In genomic region chr18:65017372-65017760, GRCh38 we compare ENCODE assay signal across 31 cellular contexts.
"Had no signal": no experiment of that assay in that cellular context is flagged by ENCODE, and none has a peak within 500 bp of the region (broad histone marks: within the 10 kb centered on the region; RNA-seq: fewer than 3 reads in every experiment).

No MANE protein-coding gene starts in this region.

- DNase-seq: activated CD4-positive, alpha-beta memory T cell treated with anti-CD3 and anti-CD28 coated beads, Interleukin-2, amount 10 ng/mL, durations not matched to agents 7 days and 5 days; activated CD4-positive, alpha-beta T cell treated with anti-CD3 and anti-CD28 coated beads for 1 hour; activated CD4-positive, alpha-beta T cell treated with anti-CD3 and anti-CD28 coated beads for 48 hours; activated CD4-positive, CD25-positive, alpha-beta regulatory T cell; activated effector memory CD4-positive, alpha-beta T cell treated with anti-CD3 and anti-CD28 coated beads, Interleukin-2, amount 50 U/mL, for 16 hours; activated naive CD4-positive, alpha-beta T cell; activated naive CD4-positive, alpha-beta T cell treated with anti-CD3 and anti-CD28 coated beads, Interleukin-2, amount 50 U/mL, for 16 hours; activated naive CD8-positive, alpha-beta T cell treated with anti-CD3 and anti-CD28 coated beads for 36 hours; activated T-cell treated with anti-CD3 and anti-CD28 coated beads, Interleukin-2, amount 50 U/mL, for 1 hour; activated T-cell treated with anti-CD3 and anti-CD28 coated beads, Interleukin-2, amount 50 U/mL, for 72 hours; amygdala; Karpas-422; NCI-H1105 treated with DMSO at 0.1 percent for 48 hours; NCI-H1436; NCI-H1694; NCI-H2029; NCI-H2107; NCI-H226; NCI-H446 treated with DMSO at 0.1 percent for 48 hours; NCI-H526; NCI-H748 treated with DMSO at 0.1 percent for 48 hours; PC-9; Right ventricle myocardium superior; SW 1271; T-helper 1 cell; T-helper 2 cell; T-helper 9 cell; WERI-Rb-1 had no signal

- H3K27ac ChIP-seq: ascending aorta, cardiac muscle cell, PC-9, WERI-Rb-1 had no signal

- H3K27me3 ChIP-seq: ascending aorta, cardiac muscle cell had no signal

- H3K4me3 ChIP-seq: ascending aorta, cardiac muscle cell, PC-9 had no signal

- H3K4me1 ChIP-seq: ascending aorta had no signal

- ATAC-seq: activated T-cell treated with anti-CD3 and anti-CD28 coated beads, Interleukin-2, amount 50 U/mL, for 72 hours; activated T-helper 17 cell treated with anti-CD3 and anti-CD28 coated beads, Interleukin-2, amount 50 U/mL, for 72 hours had no signal

- H3K36me3 ChIP-seq: ascending aorta, cardiac muscle cell, WERI-Rb-1 had no signal

- H3K4me2 ChIP-seq: PC-9 had no signal

- H2AFZ ChIP-seq: PC-9 had no signal
